8 cellular contexts compared by ENCODE assay signal in the genomic region with DNA sequence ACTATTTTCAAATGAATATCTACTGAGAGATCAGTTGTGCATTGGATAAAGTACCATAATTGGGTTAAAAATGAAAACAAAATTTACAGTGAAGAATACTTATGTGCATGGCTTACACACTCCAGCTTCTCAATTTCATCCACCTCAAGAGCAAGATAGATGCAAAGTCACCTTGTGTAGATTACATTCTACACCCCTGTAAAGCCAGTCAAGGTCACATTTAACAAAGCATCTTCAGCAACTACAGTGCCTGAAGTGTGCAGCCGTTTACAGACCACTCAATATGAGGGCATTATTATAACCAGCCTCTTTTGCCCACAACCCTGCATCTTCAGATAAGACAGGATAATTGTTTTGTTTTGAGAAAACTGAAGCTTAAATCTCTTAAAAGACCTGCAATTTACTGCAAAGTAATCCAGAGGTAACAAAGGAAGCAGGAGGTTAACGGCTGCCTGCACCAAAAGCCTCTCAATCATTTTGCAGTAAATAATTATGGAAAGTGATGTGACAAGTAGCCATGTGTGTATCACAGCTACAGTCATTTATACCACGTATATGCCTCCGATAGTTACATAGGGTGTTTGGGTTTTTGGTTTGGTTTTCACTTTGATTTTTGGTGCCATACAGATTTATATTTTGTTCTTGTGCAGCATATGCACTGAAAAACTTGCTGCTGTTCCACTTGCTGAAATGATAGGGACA. TPM values are rescaled to one million over a fixed set of nuclear protein-coding genes. Genes with fewer than 3 reads are reported as not detected.
DNase-seq lines count a peak whose midpoint lies in the region; ATAC-seq and TF ChIP-seq lines count a peak whose summit lies in the region.

No MANE protein-coding gene starts in this region.

- H3K4me2 ChIP-seq in OCI-LY7 (ENCODE audit: low read length) (peak overlapping the region; percentile 83), smooth muscle cell (peak overlapping the region; percentile 89)

- no peaks in the 10 kb centered on the region for H3K9me3 ChIP-seq in OCI-LY7 (ENCODE audit: low read length)
- no peaks in the 10 kb centered on the region for H3K9me3 ChIP-seq in esophagus muscularis mucosa
- no peaks in the 10 kb centered on the region for H3K9me3 ChIP-seq in smooth muscle cell (replicated peaks; ENCODE audit: low read depth)

- peak overlapping the region; percentile 80 for H3K4me3 Mint-ChIP-seq in T-helper 1 cell treated with Interleukin-12 subunit alpha and Interleukin-12 subunit beta and Interleukin-4 antibody, amounts not matched to agents 30 μg/mL and 1 μg/mL, for 36 hours

- peaks cover 41% of the 10 kb centered on the region for H3K36me3 Mint-ChIP-seq in T-helper 1 cell treated with Interleukin-12 subunit alpha and Interleukin-12 subunit beta and Interleukin-4 antibody, amounts not matched to agents 30 μg/mL and 1 μg/mL, for 36 hours (ENCODE audit: low read depth)

- DNase-seq in T-helper 1 cell: no peak
- DNase-seq in OCI-LY7 (ENCODE audit: low spot score): no peak
- no peak for DNase-seq in esophagus muscularis mucosa (ENCODE audit: extremely low spot score)
- DNase-seq in smooth muscle cell (lab: John Stamatoyannopoulos, UW; ENCODE audit: unreplicated experiment): no peak
- DNase-seq in caudate nucleus (lab: John Stamatoyannopoulos, UW): no peak

- H3K27me3 ChIP-seq in esophagus muscularis mucosa (no peaks in the 10 kb centered on the region), smooth muscle cell (ENCODE audit: low read depth) (no peaks in the 10 kb centered on the region)

- H3F3A ChIP-seq in smooth muscle cell (ENCODE audit: low read depth): peaks cover 37% of the 10 kb centered on the region

- H3K27ac ChIP-seq in OCI-LY7 (ENCODE audit: low read depth, low read length, poor library complexity, severe bottlenecking): no peak overlapping the region
- peak overlapping the region in 2 of 4 donors; percentile 13 to 100 for H3K27ac ChIP-seq in esophagus muscularis mucosa (replicated peaks in 1 of 4)
- peak overlapping the region; percentile 59 for H3K27ac ChIP-seq in smooth muscle cell (ENCODE audit: low read depth)
- H3K27ac ChIP-seq in caudate nucleus (ENCODE audit: low read depth, low read length): no peak overlapping the region

- peak overlapping the region; percentile 77 for H3K4me3 ChIP-seq in OCI-LY7 (ENCODE audit: low read depth, low read length, poor library complexity, severe bottlenecking)
- peak overlapping the region; percentile 77 to 95 (median 92) for H3K4me3 ChIP-seq in esophagus muscularis mucosa
- H3K4me3 ChIP-seq in smooth muscle cell: peak overlapping the region; percentile 84

- peaks cover 50% of the 10 kb centered on the region for H3K4me1 Mint-ChIP-seq in T-helper 1 cell treated with Interleukin-12 subunit alpha and Interleukin-12 subunit beta and Interleukin-4 antibody, amounts not matched to agents 30 μg/mL and 1 μg/mL, for 36 hours (ENCODE audit: low read depth)

- no peak for TF ChIP-seq EP300 in esophagus muscularis mucosa (IDR thresholded peaks at IDR 0.05)

- CTCF ChIA-PET in OCI-LY7 (lab: Charles Lee; ENCODE audit: unreplicated experiment): interaction anchor here (0.6 kb wide), 1 partner anchor 146 kb away, joined by 5 read pairs; no protein-coding TSS in a partner anchor

- peaks cover 65% of the 10 kb centered on the region for H3K36me3 ChIP-seq in OCI-LY7 (ENCODE audit: insufficient read depth, low read length)
- no peaks in the 10 kb centered on the region for H3K36me3 ChIP-seq in esophagus muscularis mucosa
- no peaks in the 10 kb centered on the region for H3K36me3 ChIP-seq in smooth muscle cell (ENCODE audit: low read depth)

- peaks cover 51% of the 10 kb centered on the region for H3K4me1 ChIP-seq in OCI-LY7 (ENCODE audit: insufficient read depth, low read length, poor library complexity, severe bottlenecking)
- H3K4me1 ChIP-seq in esophagus muscularis mucosa: peaks cover 53 to 74% (median 71%) of the 10 kb centered on the region in 4 donors
- peaks cover 40% of the 10 kb centered on the region for H3K4me1 ChIP-seq in smooth muscle cell (ENCODE audit: low read depth)

- H3K9ac ChIP-seq in smooth muscle cell (ENCODE audit: low read depth): no peak overlapping the region

- no peaks in the 10 kb centered on the region for H3K27me3 Mint-ChIP-seq in T-helper 1 cell treated with Interleukin-12 subunit alpha and Interleukin-12 subunit beta and Interleukin-4 antibody, amounts not matched to agents 30 μg/mL and 1 μg/mL, for 36 hours (ENCODE audit: low read depth)

- no TSS peak for BruUV-seq in OCI-LY7 (replicated peaks; lab: Mats Ljungman, UMichigan)

- H3K9me2 ChIP-seq in OCI-LY7 (ENCODE audit: insufficient read depth, low read length): no peaks in the 10 kb centered on the region

- no peak for TF ChIP-seq CTCF in OCI-LY7 (conservative IDR thresholded peaks at IDR 0.05; ENCODE audit: low read length)
- no peak for TF ChIP-seq CTCF in esophagus muscularis mucosa (IDR thresholded peaks at IDR 0.05)
- no peak for TF ChIP-seq CTCF in smooth muscle cell (IDR thresholded peaks at IDR 0.05; ENCODE audit: borderline replicate concordance, insufficient read depth, poor library complexity, severe bottlenecking)

- H3K79me2 ChIP-seq in OCI-LY7 (ENCODE audit: insufficient read depth, low read depth, low read length) (peaks cover 71% of the 10 kb centered on the region), smooth muscle cell (ENCODE audit: low read depth) (peaks cover 67% of the 10 kb centered on the region)

- no peak for TF ChIP-seq POLR2A in esophagus muscularis mucosa (IDR thresholded peaks at IDR 0.05; ENCODE audit: low read depth)

- H2AFZ ChIP-seq in OCI-LY7 (ENCODE audit: low read length): no peak overlapping the region
- H2AFZ ChIP-seq in smooth muscle cell (ENCODE audit: low read depth): no peak overlapping the region

- intact Hi-C loops in OCI-LY7 (cut with micrococcal nuclease; ENCODE audit: unreplicated experiment) (no loop called here), esophagus muscularis mucosa (cut with DNase I) (no loop called here)

- H4K20me1 ChIP-seq in OCI-LY7 (ENCODE audit: insufficient read depth, low read length) (peaks cover 50% of the 10 kb centered on the region), smooth muscle cell (ENCODE audit: low read depth) (peaks cover 84% of the 10 kb centered on the region)

- peak overlapping the region; percentile 69 for H3K27ac Mint-ChIP-seq in T-helper 1 cell treated with Interleukin-12 subunit alpha and Interleukin-12 subunit beta and Interleukin-4 antibody, amounts not matched to agents 30 μg/mL and 1 μg/mL, for 36 hours

- H3K9me3 Mint-ChIP-seq in T-helper 1 cell treated with Interleukin-12 subunit alpha and Interleukin-12 subunit beta and Interleukin-4 antibody, amounts not matched to agents 30 μg/mL and 1 μg/mL, for 36 hours: no peaks in the 10 kb centered on the region

- POLR2A ChIA-PET in OCI-LY7 (lab: Charles Lee): interaction anchor here (1.2 to 2.6 kb wide), 9 partner anchors 9 to 121 kb away, joined by 3 to 27 read pairs (median 6); a partner anchor contains a TSS

- ATAC-seq in GM18498 (IDR thresholded peaks at IDR 0.05; ENCODE audit: unreplicated experiment): no peak
- ATAC-seq in GM18502 (IDR thresholded peaks at IDR 0.05; ENCODE audit: poor library complexity, unreplicated experiment): no peak

- 24% methylated on average over 4 of the region's 4 CpGs for WGBS in esophagus muscularis mucosa
- 84% methylated on average over 4 of the region's 4 CpGs for WGBS in smooth muscle cell (ENCODE audit: low lambda C conversion rate)

RNA-seq across cellular contexts. Expression of a gene that starts 4.9 kb away (rescaled TPM):
- total RNA-seq in OCI-LY7 (2014; rRNA removed; shearing (Covaris generic)): 14.9 and 15.2 TPM in 2 replicates
- total RNA-seq in OCI-LY7 (2022) (22.7 and 27.2 TPM in 2 replicates), esophagus muscularis mucosa (10 to 100 TPM; 40.9 to 50.2 (median 46.3) TPM), smooth muscle cell (24.3 and 25.3 TPM in 2 replicates)
- polyA plus RNA-seq in smooth muscle cell: 2.3 and 4.5 TPM in 2 replicates

RNA-seq across cellular contexts. Expression of a gene that starts 32.6 kb away (rescaled TPM):
- 440 and 450 TPM in 2 replicates for total RNA-seq in OCI-LY7 (2014; rRNA removed; shearing (Covaris generic))
- total RNA-seq in OCI-LY7 (2022) (274 and 291 TPM in 2 replicates), esophagus muscularis mucosa (100 to 1,000 TPM; 175 to 227 (median 203) TPM), smooth muscle cell (135 and 143 TPM in 2 replicates)
- polyA plus RNA-seq in smooth muscle cell: 117 and 122 TPM in 2 replicates
